ENCODE assay signal across 19 cellular contexts in the genomic region with DNA sequence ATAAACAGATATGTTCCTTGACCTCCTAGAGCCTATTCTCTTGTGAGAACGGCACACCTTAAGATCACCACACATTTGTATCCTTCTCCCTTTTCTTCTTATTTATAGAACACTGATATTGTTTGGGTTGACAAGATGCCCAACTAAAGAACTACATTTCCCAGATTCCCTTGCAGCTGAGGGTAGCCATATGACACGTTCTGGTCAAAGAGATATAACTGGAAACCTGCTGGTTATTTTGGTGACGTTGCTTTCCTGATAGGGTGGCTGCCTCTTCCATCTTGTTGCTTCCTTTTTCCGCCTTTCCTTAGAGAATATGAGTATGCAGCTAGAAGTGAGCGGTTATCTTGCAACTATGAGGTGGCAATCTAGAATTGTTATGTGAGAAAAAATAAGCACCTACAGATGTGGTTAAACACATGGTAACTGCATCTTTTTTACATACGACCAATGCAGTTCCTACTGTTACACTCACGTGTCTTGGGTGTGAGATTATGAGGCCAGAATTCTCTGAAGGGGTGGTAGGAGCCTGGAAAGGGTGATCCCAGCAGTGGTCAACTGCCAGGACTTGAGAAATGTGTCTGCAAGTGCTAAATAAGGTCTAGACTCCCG.
DNase-seq lines count a peak whose midpoint lies in the region; ATAC-seq and TF ChIP-seq lines count a peak whose summit lies in the region.
"Had no signal": no experiment of that assay in that cellular context is flagged by ENCODE, and none has a peak within 500 bp of the region (broad histone marks: within the 10 kb centered on the region; RNA-seq: fewer than 3 reads in every experiment).

No MANE protein-coding gene starts in this region.

- no peaks in the 10 kb centered on the region for H3K9me3 ChIP-seq in tibial nerve
- H3K9me3 ChIP-seq: uterus had no signal

- H3K27ac Mint-ChIP-seq in activated CD4-positive, alpha-beta T cell treated with anti-CD3 and anti-CD28 coated beads, Interleukin-2, amount 10 ng/mL, durations not matched to agents 24 days and 14 days = no peak overlapping the region
- H3K27ac Mint-ChIP-seq: nephron progenitor cell; stimulated activated naive CD8-positive, alpha-beta T cell treated with anti-CD3 and anti-CD28 coated beads, Interleukin-15, amount 100 ng/mL, for 72 hours had no signal

- no peaks in the 10 kb centered on the region for H3K9me3 Mint-ChIP-seq in activated CD4-positive, alpha-beta T cell treated with anti-CD3 and anti-CD28 coated beads, Interleukin-2, amount 10 ng/mL, durations not matched to agents 24 days and 14 days
- H3K9me3 Mint-ChIP-seq: nephron progenitor cell; stimulated activated naive CD8-positive, alpha-beta T cell treated with anti-CD3 and anti-CD28 coated beads, Interleukin-15, amount 100 ng/mL, for 72 hours had no signal

- no peak for TF ChIP-seq EP300 in tibial nerve (IDR thresholded peaks at IDR 0.05)

- peaks cover 29% of the 10 kb centered on the region for H3K27me3 Mint-ChIP-seq in activated CD4-positive, alpha-beta T cell treated with anti-CD3 and anti-CD28 coated beads, Interleukin-2, amount 10 ng/mL, durations not matched to agents 24 days and 14 days

- DNase-seq in activated CD4-positive, alpha-beta T cell treated with anti-CD3 and anti-CD28 coated beads, Interleukin-2, amount 10 ng/mL, durations not matched to agents 24 days and 14 days = peak; percentile 31
- no peak for DNase-seq in activated CD4-positive, alpha-beta T cell treated with anti-CD3 and anti-CD28 coated beads for 1 hour
- DNase-seq in NB4 (ENCODE audit: low read depth) (peak; percentile 6), amniotic epithelial cell (ENCODE audit: low read depth) (peak; percentile 4), hypothalamus (lab: John Stamatoyannopoulos, UW) (no peak), tibial nerve (ENCODE audit: low spot score in 2 of 2) (no peak), ureter (ENCODE audit: low spot score) (no peak)
- DNase-seq: activated CD4-positive, CD25-positive, alpha-beta regulatory T cell treated with anti-CD3 and anti-CD28 coated beads, Interleukin-2, amount 50 U/mL, for 72 hours; activated gamma-delta T cell treated with Interleukin-2 at 50 U/mL for 16 hours; aorta; foreskin melanocyte; NCI-H2029; NCI-H69; nephron progenitor cell; stimulated activated CD4-positive, alpha-beta T cell treated with anti-CD3 and anti-CD28 coated beads, Interleukin-15, amount 100 ng/mL, for 24 hours; stimulated activated naive CD8-positive, alpha-beta T cell treated with anti-CD3 and anti-CD28 coated beads, Interleukin-15, amount 100 ng/mL, for 72 hours; uterus had no signal

- intact Hi-C loops in activated CD4-positive, alpha-beta T cell treated with anti-CD3 and anti-CD28 coated beads, Interleukin-2, amount 10 ng/mL, durations not matched to agents 24 days and 14 days (cut with micrococcal nuclease) = no loop called here

- ATAC-seq in HG03280 (IDR thresholded peaks at IDR 0.05; ENCODE audit: unreplicated experiment) = no peak
- ATAC-seq: Right ventricle myocardium inferior; stimulated activated naive CD8-positive, alpha-beta T cell treated with anti-CD3 and anti-CD28 coated beads, Interleukin-15, amount 100 ng/mL, for 72 hours had no signal

- H3K4me1 ChIP-seq in tibial nerve = peaks cover 0 to 10% (median 3%) of the 10 kb centered on the region in 4 donors
- H3K4me1 ChIP-seq: uterus had no signal

- no peak overlapping the region for H3K4me3 ChIP-seq in NB4 (ENCODE audit: low read depth, low read length)
- H3K4me3 ChIP-seq in tibial nerve = no peak overlapping the region
- H3K4me3 ChIP-seq: uterus had no signal

- H3K4me1 Mint-ChIP-seq in activated CD4-positive, alpha-beta T cell treated with anti-CD3 and anti-CD28 coated beads, Interleukin-2, amount 10 ng/mL, durations not matched to agents 24 days and 14 days = peaks cover 4% of the 10 kb centered on the region

- H3K27ac ChIP-seq in tibial nerve = peak overlapping the region in 1 of 4 donors; percentile 78
- H3K27ac ChIP-seq: uterus had no signal

- H3K36me3 ChIP-seq in tibial nerve = no peaks in the 10 kb centered on the region
- H3K36me3 ChIP-seq: uterus had no signal

- TF ChIP-seq CTCF in NB4 (IDR thresholded peaks at IDR 0.05; ENCODE audit: low read depth, low read length) (no peak), tibial nerve (IDR thresholded peaks at IDR 0.05) (no peak)

- H3K36me3 Mint-ChIP-seq in activated CD4-positive, alpha-beta T cell treated with anti-CD3 and anti-CD28 coated beads, Interleukin-2, amount 10 ng/mL, durations not matched to agents 24 days and 14 days (ENCODE audit: low read depth) = no peaks in the 10 kb centered on the region

- WGBS in tibial nerve, 2 donors = 52 to 55% methylated on average over 8 of the region's 8 CpGs

- TF ChIP-seq POLR2A in NB4 (IDR thresholded peaks at IDR 0.05; ENCODE audit: extremely low read depth, insufficient read length) (no peak), tibial nerve (IDR thresholded peaks at IDR 0.05) (no peak)

- H3K4me3 Mint-ChIP-seq in activated CD4-positive, alpha-beta T cell treated with anti-CD3 and anti-CD28 coated beads, Interleukin-2, amount 10 ng/mL, durations not matched to agents 24 days and 14 days = no peak overlapping the region
- H3K4me3 Mint-ChIP-seq: nephron progenitor cell; stimulated activated naive CD8-positive, alpha-beta T cell treated with anti-CD3 and anti-CD28 coated beads, Interleukin-15, amount 100 ng/mL, for 72 hours had no signal

- H3K27me3 ChIP-seq in tibial nerve = no peaks in the 10 kb centered on the region
- H3K27me3 ChIP-seq: uterus had no signal

Comparison
In these comparisons a context has a peak if more than half of its experiments do, and no peak if none do; other contexts are left out.
1. DNase-seq: peak in activated CD4-positive, alpha-beta T cell treated with anti-CD3 and anti-CD28 coated beads, Interleukin-2, amount 10 ng/mL, durations not matched to agents 24 days and 14 days (single experiment), NB4 (single experiment) and amniotic epithelial cell (single experiment); none in activated CD4-positive, alpha-beta T cell treated with anti-CD3 and anti-CD28 coated beads for 1 hour (single experiment), hypothalamus (0 of 51), tibial nerve (0 of 2) and ureter (single experiment).